In the genomic region with DNA sequence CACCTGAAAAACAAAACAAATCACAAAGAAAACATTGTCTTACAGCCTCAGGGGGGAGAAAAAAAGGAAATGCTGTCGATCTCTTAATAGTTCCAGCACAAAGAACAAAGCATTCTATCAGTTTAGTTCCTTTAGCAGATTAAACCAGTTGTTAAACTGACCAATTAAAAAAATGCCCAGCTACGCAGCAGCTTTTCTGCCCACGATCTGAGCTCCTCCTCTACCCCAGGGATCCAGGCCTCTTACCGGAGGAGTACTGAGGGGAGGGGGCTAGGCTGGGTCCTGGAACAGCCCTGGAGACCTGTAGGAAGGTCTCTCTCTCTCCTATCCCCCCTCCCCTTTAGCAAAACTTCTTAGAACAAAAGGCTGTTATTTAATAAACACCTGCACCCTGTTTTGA, we compare ENCODE assay signal across 1 cellular context.
TF ChIP-seq lines count a peak whose summit lies in the region.

No MANE protein-coding gene starts in this region.

TF ChIP-seq in K562, 482 proteins besides CTCF, POLR2A, EP300 and RAD21:
- TF ChIP-seq, protein P1, sequence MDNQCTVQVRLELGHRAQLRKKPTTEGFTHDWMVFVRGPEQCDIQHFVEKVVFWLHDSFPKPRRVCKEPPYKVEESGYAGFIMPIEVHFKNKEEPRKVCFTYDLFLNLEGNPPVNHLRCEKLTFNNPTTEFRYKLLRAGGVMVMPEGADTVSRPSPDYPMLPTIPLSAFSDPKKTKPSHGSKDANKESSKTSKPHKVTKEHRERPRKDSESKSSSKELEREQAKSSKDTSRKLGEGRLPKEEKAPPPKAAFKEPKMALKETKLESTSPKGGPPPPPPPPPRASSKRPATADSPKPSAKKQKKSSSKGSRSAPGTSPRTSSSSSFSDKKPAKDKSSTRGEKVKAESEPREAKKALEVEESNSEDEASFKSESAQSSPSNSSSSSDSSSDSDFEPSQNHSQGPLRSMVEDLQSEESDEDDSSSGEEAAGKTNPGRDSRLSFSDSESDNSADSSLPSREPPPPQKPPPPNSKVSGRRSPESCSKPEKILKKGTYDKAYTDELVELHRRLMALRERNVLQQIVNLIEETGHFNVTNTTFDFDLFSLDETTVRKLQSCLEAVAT (IDR thresholded peaks at IDR 0.05), result no peak
- TF ChIP-seq KDM5B (IDR thresholded peaks at IDR 0.05; ENCODE audit: insufficient replicate concordance, low read depth, low read length) (no peak), CREM (IDR thresholded peaks at IDR 0.05; ENCODE audit: low read depth) (no peak), ZNF766 (CRISPR knock-in tag; conservative IDR thresholded peaks at IDR 0.05) (no peak), CHD2 (IDR thresholded peaks at IDR 0.05; ENCODE audit: low read depth, low read length) (no peak), TCF3 (CRISPR knock-in tag; IDR thresholded peaks at IDR 0.05) (no peak), ZNF507 (tag; conservative IDR thresholded peaks at IDR 0.05) (no peak), CTBP1 (IDR thresholded peaks at IDR 0.05; ENCODE audit: borderline replicate concordance) (no peak), NCOA1 (IDR thresholded peaks at IDR 0.05; ENCODE audit: low read depth) (no peak), HNRNPH1 (optimal IDR thresholded peaks at IDR 0.05; ENCODE audit: low read depth, low read length) (no peak), NR3C1 (CRISPR knock-in tag; IDR thresholded peaks at IDR 0.05) (no peak), SIRT6 (IDR thresholded peaks at IDR 0.05; ENCODE audit: low read depth, low read length) (no peak)
- TF ChIP-seq, protein P2, sequence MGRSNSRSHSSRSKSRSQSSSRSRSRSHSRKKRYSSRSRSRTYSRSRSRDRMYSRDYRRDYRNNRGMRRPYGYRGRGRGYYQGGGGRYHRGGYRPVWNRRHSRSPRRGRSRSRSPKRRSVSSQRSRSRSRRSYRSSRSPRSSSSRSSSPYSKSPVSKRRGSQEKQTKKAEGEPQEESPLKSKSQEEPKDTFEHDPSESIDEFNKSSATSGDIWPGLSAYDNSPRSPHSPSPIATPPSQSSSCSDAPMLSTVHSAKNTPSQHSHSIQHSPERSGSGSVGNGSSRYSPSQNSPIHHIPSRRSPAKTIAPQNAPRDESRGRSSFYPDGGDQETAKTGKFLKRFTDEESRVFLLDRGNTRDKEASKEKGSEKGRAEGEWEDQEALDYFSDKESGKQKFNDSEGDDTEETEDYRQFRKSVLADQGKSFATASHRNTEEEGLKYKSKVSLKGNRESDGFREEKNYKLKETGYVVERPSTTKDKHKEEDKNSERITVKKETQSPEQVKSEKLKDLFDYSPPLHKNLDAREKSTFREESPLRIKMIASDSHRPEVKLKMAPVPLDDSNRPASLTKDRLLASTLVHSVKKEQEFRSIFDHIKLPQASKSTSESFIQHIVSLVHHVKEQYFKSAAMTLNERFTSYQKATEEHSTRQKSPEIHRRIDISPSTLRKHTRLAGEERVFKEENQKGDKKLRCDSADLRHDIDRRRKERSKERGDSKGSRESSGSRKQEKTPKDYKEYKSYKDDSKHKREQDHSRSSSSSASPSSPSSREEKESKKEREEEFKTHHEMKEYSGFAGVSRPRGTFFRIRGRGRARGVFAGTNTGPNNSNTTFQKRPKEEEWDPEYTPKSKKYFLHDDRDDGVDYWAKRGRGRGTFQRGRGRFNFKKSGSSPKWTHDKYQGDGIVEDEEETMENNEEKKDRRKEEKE (IDR thresholded peaks at IDR 0.05; ENCODE audit: borderline replicate concordance in 1 of 2, control insufficient read depth in 1 of 2, low read depth in 2 of 2, low read length in 1 of 2), result no peak
- TF ChIP-seq, protein P3, sequence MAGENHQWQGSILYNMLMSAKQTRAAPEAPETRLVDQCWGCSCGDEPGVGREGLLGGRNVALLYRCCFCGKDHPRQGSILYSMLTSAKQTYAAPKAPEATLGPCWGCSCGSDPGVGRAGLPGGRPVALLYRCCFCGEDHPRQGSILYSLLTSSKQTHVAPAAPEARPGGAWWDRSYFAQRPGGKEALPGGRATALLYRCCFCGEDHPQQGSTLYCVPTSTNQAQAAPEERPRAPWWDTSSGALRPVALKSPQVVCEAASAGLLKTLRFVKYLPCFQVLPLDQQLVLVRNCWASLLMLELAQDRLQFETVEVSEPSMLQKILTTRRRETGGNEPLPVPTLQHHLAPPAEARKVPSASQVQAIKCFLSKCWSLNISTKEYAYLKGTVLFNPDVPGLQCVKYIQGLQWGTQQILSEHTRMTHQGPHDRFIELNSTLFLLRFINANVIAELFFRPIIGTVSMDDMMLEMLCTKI (IDR thresholded peaks at IDR 0.05; ENCODE audit: partially characterized antibody), result no peak
- TF ChIP-seq, protein P4, sequence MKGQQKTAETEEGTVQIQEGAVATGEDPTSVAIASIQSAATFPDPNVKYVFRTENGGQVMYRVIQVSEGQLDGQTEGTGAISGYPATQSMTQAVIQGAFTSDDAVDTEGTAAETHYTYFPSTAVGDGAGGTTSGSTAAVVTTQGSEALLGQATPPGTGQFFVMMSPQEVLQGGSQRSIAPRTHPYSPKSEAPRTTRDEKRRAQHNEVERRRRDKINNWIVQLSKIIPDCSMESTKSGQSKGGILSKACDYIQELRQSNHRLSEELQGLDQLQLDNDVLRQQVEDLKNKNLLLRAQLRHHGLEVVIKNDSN (CRISPR knock-in tag; IDR thresholded peaks at IDR 0.05), result no peak
- TF ChIP-seq, protein P5, sequence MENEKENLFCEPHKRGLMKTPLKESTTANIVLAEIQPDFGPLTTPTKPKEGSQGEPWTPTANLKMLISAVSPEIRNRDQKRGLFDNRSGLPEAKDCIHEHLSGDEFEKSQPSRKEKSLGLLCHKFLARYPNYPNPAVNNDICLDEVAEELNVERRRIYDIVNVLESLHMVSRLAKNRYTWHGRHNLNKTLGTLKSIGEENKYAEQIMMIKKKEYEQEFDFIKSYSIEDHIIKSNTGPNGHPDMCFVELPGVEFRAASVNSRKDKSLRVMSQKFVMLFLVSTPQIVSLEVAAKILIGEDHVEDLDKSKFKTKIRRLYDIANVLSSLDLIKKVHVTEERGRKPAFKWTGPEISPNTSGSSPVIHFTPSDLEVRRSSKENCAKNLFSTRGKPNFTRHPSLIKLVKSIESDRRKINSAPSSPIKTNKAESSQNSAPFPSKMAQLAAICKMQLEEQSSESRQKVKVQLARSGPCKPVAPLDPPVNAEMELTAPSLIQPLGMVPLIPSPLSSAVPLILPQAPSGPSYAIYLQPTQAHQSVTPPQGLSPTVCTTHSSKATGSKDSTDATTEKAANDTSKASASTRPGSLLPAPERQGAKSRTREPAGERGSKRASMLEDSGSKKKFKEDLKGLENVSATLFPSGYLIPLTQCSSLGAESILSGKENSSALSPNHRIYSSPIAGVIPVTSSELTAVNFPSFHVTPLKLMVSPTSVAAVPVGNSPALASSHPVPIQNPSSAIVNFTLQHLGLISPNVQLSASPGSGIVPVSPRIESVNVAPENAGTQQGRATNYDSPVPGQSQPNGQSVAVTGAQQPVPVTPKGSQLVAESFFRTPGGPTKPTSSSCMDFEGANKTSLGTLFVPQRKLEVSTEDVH (IDR thresholded peaks at IDR 0.05; ENCODE audit: low read depth, partially characterized antibody), result no peak
- TF ChIP-seq, protein P6, sequence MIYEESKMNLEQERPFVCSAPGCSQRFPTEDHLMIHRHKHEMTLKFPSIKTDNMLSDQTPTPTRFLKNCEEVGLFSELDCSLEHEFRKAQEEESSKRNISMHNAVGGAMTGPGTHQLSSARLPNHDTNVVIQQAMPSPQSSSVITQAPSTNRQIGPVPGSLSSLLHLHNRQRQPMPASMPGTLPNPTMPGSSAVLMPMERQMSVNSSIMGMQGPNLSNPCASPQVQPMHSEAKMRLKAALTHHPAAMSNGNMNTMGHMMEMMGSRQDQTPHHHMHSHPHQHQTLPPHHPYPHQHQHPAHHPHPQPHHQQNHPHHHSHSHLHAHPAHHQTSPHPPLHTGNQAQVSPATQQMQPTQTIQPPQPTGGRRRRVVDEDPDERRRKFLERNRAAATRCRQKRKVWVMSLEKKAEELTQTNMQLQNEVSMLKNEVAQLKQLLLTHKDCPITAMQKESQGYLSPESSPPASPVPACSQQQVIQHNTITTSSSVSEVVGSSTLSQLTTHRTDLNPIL (CRISPR knock-in tag; IDR thresholded peaks at IDR 0.05), result no peak
